Comparison of ENCODE assay signal across 9 cellular contexts in genomic region chr1:216310776-216311175, GRCh38.
DNase-seq lines count a peak whose midpoint lies in the region; ATAC-seq and TF ChIP-seq lines count a peak whose summit lies in the region.
"Had no signal": no experiment of that assay in that cellular context is flagged by ENCODE, and none has a peak within 500 bp of the region (broad histone marks: within the 10 kb centered on the region; RNA-seq: fewer than 3 reads in every experiment).

No MANE protein-coding gene starts in this region.

- H3K4me3 ChIP-seq in GM12864 (ENCODE audit: low read depth, low read length) (no peak overlapping the region), iPS DF 6.9 (ENCODE audit: low read length) (no peak overlapping the region)

- peak; percentile 76 for TF ChIP-seq RAD21 in Ishikawa (IDR thresholded peaks at IDR 0.05; ENCODE audit: low read depth)

- no peak for ATAC-seq in stimulated activated effector memory CD8-positive, alpha-beta T cell treated with anti-CD3 and anti-CD28 coated beads, Interleukin-12 subunit alpha, Interleukin-12 subunit beta, amount 100 ng/mL, for 72 hours

- H3K27me3 Mint-ChIP-seq in activated CD4-positive, alpha-beta memory T cell treated with anti-CD3 and anti-CD28 coated beads, Interleukin-2, amount 10 ng/mL, durations not matched to agents 7 days and 5 days: no peaks in the 10 kb centered on the region
- H3K27me3 Mint-ChIP-seq: activated B cell treated with CpG ODN at 0.5 μM for 24 hours had no signal

- TF ChIP-seq EP300 in Ishikawa (IDR thresholded peaks at IDR 0.05; ENCODE audit: borderline replicate concordance): no peak

- DNase-seq in GM12864 (ENCODE audit: low read depth) (peak; percentile 4), SK-MEL-5 (ENCODE audit: low read depth, low spot score) (peak; percentile 79), iPS DF 6.9 (ENCODE audit: low read depth, low spot score) (peak; percentile 54), AG20443 (ENCODE audit: low spot score) (no peak), NCI-H1048 (lab: John Stamatoyannopoulos, UW) (no peak)
- no peak for DNase-seq in stimulated activated effector memory CD8-positive, alpha-beta T cell treated with anti-CD3 and anti-CD28 coated beads, Interleukin-12 subunit alpha, Interleukin-12 subunit beta, amount 100 ng/mL, for 72 hours (ENCODE audit: low spot score in 2 of 2)
- no peak for DNase-seq in activated CD4-positive, alpha-beta memory T cell treated with anti-CD3 and anti-CD28 coated beads, Interleukin-2, amount 10 ng/mL, durations not matched to agents 7 days and 5 days
- DNase-seq: activated B cell treated with CpG ODN at 0.5 μM for 24 hours had no signal

- H3K27ac ChIP-seq in iPS DF 6.9 (ENCODE audit: low read length): no peak overlapping the region

- CTCF ChIA-PET in activated CD4-positive, alpha-beta memory T cell treated with anti-CD3 and anti-CD28 coated beads, Interleukin-2, amount 10 ng/mL, durations not matched to agents 7 days and 5 days (lab: Charles Lee): no interaction called here

- in situ Hi-C loops in SK-MEL-5 (cut with HindIII; ENCODE audit: low pct_unique_long_range_greater_than_20kb, low sequenced_read_pairs): no loop called here

- H3K4me3 Mint-ChIP-seq in stimulated activated effector memory CD8-positive, alpha-beta T cell treated with anti-CD3 and anti-CD28 coated beads, Interleukin-12 subunit alpha, Interleukin-12 subunit beta, amount 100 ng/mL, for 72 hours: no peak overlapping the region
- H3K4me3 Mint-ChIP-seq in activated CD4-positive, alpha-beta memory T cell treated with anti-CD3 and anti-CD28 coated beads, Interleukin-2, amount 10 ng/mL, durations not matched to agents 7 days and 5 days: no peak overlapping the region
- H3K4me3 Mint-ChIP-seq: activated B cell treated with CpG ODN at 0.5 μM for 24 hours had no signal

- H3K4me1 Mint-ChIP-seq in stimulated activated effector memory CD8-positive, alpha-beta T cell treated with anti-CD3 and anti-CD28 coated beads, Interleukin-12 subunit alpha, Interleukin-12 subunit beta, amount 100 ng/mL, for 72 hours: no peaks in the 10 kb centered on the region
- no peaks in the 10 kb centered on the region for H3K4me1 Mint-ChIP-seq in activated CD4-positive, alpha-beta memory T cell treated with anti-CD3 and anti-CD28 coated beads, Interleukin-2, amount 10 ng/mL, durations not matched to agents 7 days and 5 days
- H3K4me1 Mint-ChIP-seq: activated B cell treated with CpG ODN at 0.5 μM for 24 hours had no signal

- no peaks in the 10 kb centered on the region for H3K27me3 ChIP-seq in iPS DF 6.9 (ENCODE audit: control insufficient read depth, insufficient read depth, low read length)

- H3K27ac Mint-ChIP-seq in stimulated activated effector memory CD8-positive, alpha-beta T cell treated with anti-CD3 and anti-CD28 coated beads, Interleukin-12 subunit alpha, Interleukin-12 subunit beta, amount 100 ng/mL, for 72 hours: no peak overlapping the region
- no peak overlapping the region for H3K27ac Mint-ChIP-seq in activated CD4-positive, alpha-beta memory T cell treated with anti-CD3 and anti-CD28 coated beads, Interleukin-2, amount 10 ng/mL, durations not matched to agents 7 days and 5 days
- H3K27ac Mint-ChIP-seq: activated B cell treated with CpG ODN at 0.5 μM for 24 hours had no signal

- no CpG with 5 or more reads among the region's 4 CpGs for WGBS in iPS DF 6.9 (ENCODE audit: insufficient coverage, insufficient read length)

- no peaks in the 10 kb centered on the region for H3K36me3 Mint-ChIP-seq in stimulated activated effector memory CD8-positive, alpha-beta T cell treated with anti-CD3 and anti-CD28 coated beads, Interleukin-12 subunit alpha, Interleukin-12 subunit beta, amount 100 ng/mL, for 72 hours
- H3K36me3 Mint-ChIP-seq in activated CD4-positive, alpha-beta memory T cell treated with anti-CD3 and anti-CD28 coated beads, Interleukin-2, amount 10 ng/mL, durations not matched to agents 7 days and 5 days (ENCODE audit: low read depth): no peaks in the 10 kb centered on the region

- POLR2A ChIA-PET in activated CD4-positive, alpha-beta memory T cell treated with anti-CD3 and anti-CD28 coated beads, Interleukin-2, amount 10 ng/mL, durations not matched to agents 7 days and 5 days (lab: Charles Lee): no interaction called here

- no peaks in the 10 kb centered on the region for H3K4me1 ChIP-seq in iPS DF 6.9 (ENCODE audit: control insufficient read depth, insufficient read depth, low read length)

- no peaks in the 10 kb centered on the region for H3K9me3 ChIP-seq in iPS DF 6.9 (ENCODE audit: control insufficient read depth, insufficient read depth, low read length)

- H3K9me3 Mint-ChIP-seq in stimulated activated effector memory CD8-positive, alpha-beta T cell treated with anti-CD3 and anti-CD28 coated beads, Interleukin-12 subunit alpha, Interleukin-12 subunit beta, amount 100 ng/mL, for 72 hours: peaks cover 22% of the 10 kb centered on the region
- H3K9me3 Mint-ChIP-seq in activated CD4-positive, alpha-beta memory T cell treated with anti-CD3 and anti-CD28 coated beads, Interleukin-2, amount 10 ng/mL, durations not matched to agents 7 days and 5 days: peaks cover 3% of the 10 kb centered on the region
- H3K9me3 Mint-ChIP-seq: activated B cell treated with CpG ODN at 0.5 μM for 24 hours had no signal

- TF ChIP-seq CTCF in GM12864 (IDR thresholded peaks at IDR 0.05; ENCODE audit: low read depth, low read length, missing control alignments): peak; percentile 64

- no peaks in the 10 kb centered on the region for H3K36me3 ChIP-seq in iPS DF 6.9 (ENCODE audit: control insufficient read depth, insufficient read depth, low read length)

TF ChIP-seq in Ishikawa, 13 proteins besides CTCF, POLR2A, EP300 and RAD21:
- TF ChIP-seq REST (IDR thresholded peaks at IDR 0.05; ENCODE audit: low read depth): no peak
- TF ChIP-seq TAF1 (IDR thresholded peaks at IDR 0.05; ENCODE audit: low read depth): no peak
- no peak for TF ChIP-seq YY1 (IDR thresholded peaks at IDR 0.05; ENCODE audit: low read depth)
- no peak for TF ChIP-seq TEAD4 (IDR thresholded peaks at IDR 0.05)
- no peak for TF ChIP-seq NFIC (IDR thresholded peaks at IDR 0.05)
- TF ChIP-seq EGR1 (IDR thresholded peaks at IDR 0.05): no peak
- no peak for TF ChIP-seq USF1 (IDR thresholded peaks at IDR 0.05)
- TF ChIP-seq CREB1 (IDR thresholded peaks at IDR 0.05; ENCODE audit: low read depth): no peak
- TF ChIP-seq CEBPB (IDR thresholded peaks at IDR 0.05): no peak
- no peak for TF ChIP-seq FOXM1 (IDR thresholded peaks at IDR 0.05; ENCODE audit: borderline replicate concordance, low read depth)
- no peak for TF ChIP-seq TCF12 (IDR thresholded peaks at IDR 0.05; ENCODE audit: low read depth)
- TF ChIP-seq ZBTB7A (IDR thresholded peaks at IDR 0.05; ENCODE audit: low read depth): no peak
- TF ChIP-seq MAX (IDR thresholded peaks at IDR 0.05): no peak

Comparison
In these comparisons a context has a peak if more than half of its experiments do, and no peak if none do; other contexts are left out.
1. DNase-seq: peak in GM12864 (single experiment), SK-MEL-5 (single experiment) and iPS DF 6.9 (single experiment); none in stimulated activated effector memory CD8-positive, alpha-beta T cell treated with anti-CD3 and anti-CD28 coated beads, Interleukin-12 subunit alpha, Interleukin-12 subunit beta, amount 100 ng/mL, for 72 hours (0 of 2), AG20443 (single experiment), NCI-H1048 (single experiment) and activated CD4-positive, alpha-beta memory T cell treated with anti-CD3 and anti-CD28 coated beads, Interleukin-2, amount 10 ng/mL, durations not matched to agents 7 days and 5 days (single experiment).